In the genomic region with DNA sequence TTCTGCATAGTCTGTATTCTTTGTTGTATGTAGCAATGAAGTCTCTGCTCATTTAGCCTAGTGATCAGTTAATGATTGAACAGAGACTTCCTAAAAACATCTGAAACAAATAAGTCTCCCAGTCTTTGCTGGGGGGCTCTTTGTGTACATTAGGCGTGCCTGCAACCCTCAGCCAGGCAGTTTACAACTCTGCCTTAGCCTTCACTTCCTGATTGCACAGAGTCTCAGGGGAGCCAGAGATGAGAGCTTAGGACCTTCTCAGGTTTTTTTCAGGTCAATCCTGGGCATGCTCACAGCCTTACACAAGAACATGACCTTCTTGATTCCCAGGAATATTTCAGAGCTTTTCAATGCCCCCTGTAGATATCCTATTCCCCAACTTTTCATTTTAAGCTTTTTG, we compare ENCODE assay signal across 22 cellular contexts.
"Had no signal": no experiment of that assay in that cellular context is flagged by ENCODE, and none has a peak within 500 bp of the region (broad histone marks: within the 10 kb centered on the region; RNA-seq: fewer than 3 reads in every experiment).

No MANE protein-coding gene starts in this region.

- H3K9me3 ChIP-seq: esophagus muscularis mucosa, psoas muscle, thoracic aorta had no signal

- H3K4me1 ChIP-seq: sigmoid colon, transverse colon had no signal

- DNase-seq: effector memory CD8-positive, alpha-beta T cell; foreskin fibroblast; left colon; left ventricle myocardium superior; mesendoderm; naive thymus-derived CD4-positive, alpha-beta T cell; nephron progenitor cell; psoas muscle; retina; sigmoid colon; stimulated activated naive CD4-positive, alpha-beta T cell; stomach; substantia nigra; transverse colon had no signal

- H3K36me3 ChIP-seq: esophagus muscularis mucosa, sigmoid colon, stomach, thoracic aorta, transverse colon had no signal

- H3K27ac ChIP-seq: epithelial cell of prostate, esophagus muscularis mucosa, hepatocyte, sigmoid colon, skin epidermis, stomach, thoracic aorta, transverse colon had no signal

- H3K4me2 ChIP-seq: hepatocyte had no signal

- FAIRE-seq: colon had no signal

- ATAC-seq: effector memory CD8-positive, alpha-beta T cell; left colon; left ventricle myocardium superior; naive thymus-derived CD4-positive, alpha-beta T cell; psoas muscle had no signal

- H3K36me3 Mint-ChIP-seq: naive thymus-derived CD4-positive, alpha-beta T cell had no signal

- H3K4me3 ChIP-seq: esophagus muscularis mucosa, hepatocyte, lung, psoas muscle, sigmoid colon, skin epidermis, stomach, thoracic aorta, transverse colon had no signal

- H3K27ac Mint-ChIP-seq: dendritic cell treated with granulocyte-macrophage colony-stimulating factor and Interleukin-4, amounts not matched to agents 40 ng/mL and 50 ng/mL, for 4 days; effector memory CD8-positive, alpha-beta T cell; naive thymus-derived CD4-positive, alpha-beta T cell; nephron progenitor cell had no signal

- H3K4me3 Mint-ChIP-seq: dendritic cell treated with granulocyte-macrophage colony-stimulating factor and Interleukin-4, amounts not matched to agents 40 ng/mL and 50 ng/mL, for 4 days; effector memory CD8-positive, alpha-beta T cell; naive thymus-derived CD4-positive, alpha-beta T cell; nephron progenitor cell had no signal

- H3K9me3 Mint-ChIP-seq: dendritic cell treated with granulocyte-macrophage colony-stimulating factor and Interleukin-4, amounts not matched to agents 40 ng/mL and 50 ng/mL, for 4 days; effector memory CD8-positive, alpha-beta T cell had no signal
